Comparison of ENCODE assay signal across 32 cellular contexts in genomic region chr4:100906973-100907372, GRCh38.
"Had no signal": no experiment of that assay in that cellular context is flagged by ENCODE, and none has a peak within 500 bp of the region (broad histone marks: within the 10 kb centered on the region; RNA-seq: fewer than 3 reads in every experiment).

No MANE protein-coding gene starts in this region.

- H3K4me3 ChIP-seq: ascending aorta, cardiac muscle cell had no signal

- H3K4me1 ChIP-seq: ascending aorta had no signal

- H3K27me3 ChIP-seq: ascending aorta, cardiac muscle cell had no signal

- H3K9me3 ChIP-seq: ascending aorta had no signal

- FAIRE-seq: bronchial epithelial cell, TTC549 had no signal

- H3K36me3 ChIP-seq: ascending aorta, cardiac muscle cell, WERI-Rb-1 had no signal

- H3K27ac ChIP-seq: ascending aorta, cardiac muscle cell, WERI-Rb-1 had no signal

- ATAC-seq: activated CD4-positive, alpha-beta T cell treated with anti-CD3 and anti-CD28 coated beads for 36 hours; activated CD4-positive, CD25-positive, alpha-beta regulatory T cell treated with anti-CD3 and anti-CD28 coated beads, Interleukin-2, amount 50 U/mL, for 24 hours; activated CD8-positive, alpha-beta memory T cell treated with anti-CD3 and anti-CD28 coated beads, Interleukin-2, amount 10 ng/mL, durations not matched to agents 7 days and 5 days; activated CD8-positive, alpha-beta T cell treated with anti-CD3 and anti-CD28 coated beads, Interleukin-2, amount 10 ng/mL, durations not matched to agents 7 days and 5 days; activated naive CD8-positive, alpha-beta T cell treated with anti-CD3 and anti-CD28 coated beads, Interleukin-2, amount 50 U/mL, for 24 hours; WTC11 had no signal

- DNase-seq: activated CD4-positive, alpha-beta memory T cell treated with anti-CD3 and anti-CD28 coated beads, Interleukin-2, amount 10 ng/mL, durations not matched to agents 7 days and 5 days; activated CD4-positive, alpha-beta T cell treated with anti-CD3 and anti-CD28 coated beads for 1 hour; activated CD4-positive, alpha-beta T cell treated with anti-CD3 and anti-CD28 coated beads for 36 hours; activated CD4-positive, alpha-beta T cell treated with anti-CD3 and anti-CD28 coated beads for 48 hours; activated CD4-positive, alpha-beta T cell treated with anti-CD3 and anti-CD28 coated beads, Interleukin-2, amount 10 ng/mL, durations not matched to agents 7 days and 5 days; activated CD4-positive, alpha-beta T cell treated with anti-CD3 and anti-CD28 coated beads, Interleukin-2, amount 50 U/mL, for 48 hours; activated CD4-positive, CD25-positive, alpha-beta regulatory T cell; activated CD8-positive, alpha-beta memory T cell treated with anti-CD3 and anti-CD28 coated beads for 24 hours; activated CD8-positive, alpha-beta memory T cell treated with anti-CD3 and anti-CD28 coated beads, Interleukin-2, amount 10 ng/mL, durations not matched to agents 7 days and 5 days; activated CD8-positive, alpha-beta memory T cell treated with anti-CD3 and anti-CD28 coated beads, Interleukin-2, amount 50 U/mL, for 48 hours; activated CD8-positive, alpha-beta T cell treated with anti-CD3 and anti-CD28 coated beads, Interleukin-2, amount 10 ng/mL, durations not matched to agents 7 days and 5 days; activated effector memory CD4-positive, alpha-beta T cell treated with Interleukin-2 at 50 U/mL for 16 hours; activated gamma-delta T cell; activated naive CD4-positive, alpha-beta T cell treated with anti-CD3 and anti-CD28 coated beads, Interleukin-2, amount 10 ng/mL, durations not matched to agents 7 days and 5 days; activated naive CD4-positive, alpha-beta T cell treated with Interleukin-2 at 50 U/mL for 16 hours; activated naive CD8-positive, alpha-beta T cell treated with anti-CD3 and anti-CD28 coated beads, Interleukin-2, amount 10 ng/mL, durations not matched to agents 7 days and 5 days; activated naive CD8-positive, alpha-beta T cell treated with anti-CD3 and anti-CD28 coated beads, Interleukin-2, amount 50 U/mL, for 24 hours; activated T-cell treated with anti-CD3 and anti-CD28 coated beads, Interleukin-2, amount 50 U/mL, for 24 hours; activated T-cell treated with anti-CD3 and anti-CD28 coated beads, Interleukin-2, amount 50 U/mL, for 48 hours; amygdala; anterior cingulate cortex; caudate nucleus; cerebellar nuclear complex; T-helper 2 cell; T-helper 9 cell; WERI-Rb-1 had no signal
